Comparison of ENCODE assay signal across 16 cellular contexts in the genomic region with DNA sequence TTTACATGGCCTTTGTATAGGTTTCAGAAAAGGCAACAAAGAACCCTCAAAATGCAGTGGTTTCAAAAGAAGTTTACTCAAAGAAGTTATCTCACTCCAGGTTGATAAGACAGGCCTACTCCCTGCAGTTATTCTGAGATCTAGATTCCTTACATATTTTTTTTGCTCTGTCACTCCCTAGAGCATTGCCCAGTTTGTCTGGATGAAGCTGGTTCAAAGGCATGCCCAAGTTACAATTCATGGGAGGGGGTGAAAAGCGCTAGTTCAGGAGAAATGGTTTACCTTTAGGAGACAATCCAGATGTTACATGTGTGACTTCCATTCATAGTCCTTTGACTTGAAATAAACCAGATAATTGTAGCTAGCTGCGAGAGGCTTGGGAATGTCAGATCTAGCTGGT.
"Had no signal": no experiment of that assay in that cellular context is flagged by ENCODE, and none has a peak within 500 bp of the region (broad histone marks: within the 10 kb centered on the region; RNA-seq: fewer than 3 reads in every experiment).

No MANE protein-coding gene starts in this region.

- H3K27ac ChIP-seq: breast epithelium, transverse colon had no signal

- H3K9me3 ChIP-seq: breast epithelium, transverse colon had no signal

- H3K4me3 ChIP-seq: breast epithelium, transverse colon had no signal

- DNase-seq: activated CD4-positive, alpha-beta T cell treated with anti-CD3 and anti-CD28 coated beads, Interleukin-2, amount 50 U/mL, for 48 hours; activated CD8-positive, alpha-beta memory T cell treated with anti-CD3 and anti-CD28 coated beads, Interleukin-2, amount 10 ng/mL, durations not matched to agents 7 days and 5 days; activated effector memory CD4-positive, alpha-beta T cell treated with Interleukin-2 at 50 U/mL for 16 hours; activated T-cell treated with anti-CD3 and anti-CD28 coated beads, Interleukin-2, amount 50 U/mL, for 24 hours; amniotic stem cell; glutamatergic neuron; left ventricle myocardium superior; naive B cell; right cardiac atrium; stimulated activated CD4-positive, alpha-beta T cell treated with anti-CD3 and anti-CD28 coated beads, Interleukin-2, amount 100 ng/mL, for 24 hours; stimulated activated naive CD4-positive, alpha-beta T cell; substantia nigra; SW 1271; transverse colon had no signal

- H3K4me1 ChIP-seq: breast epithelium, transverse colon had no signal

- H3K27me3 ChIP-seq: breast epithelium, transverse colon had no signal

- ATAC-seq: activated CD4-positive, CD25-positive, alpha-beta regulatory T cell treated with anti-CD3 and anti-CD28 coated beads, Interleukin-2, amount 50 U/mL, for 24 hours; activated CD8-positive, alpha-beta memory T cell treated with anti-CD3 and anti-CD28 coated beads, Interleukin-2, amount 10 ng/mL, durations not matched to agents 7 days and 5 days; left ventricle myocardium superior; right cardiac atrium had no signal

- H3K36me3 ChIP-seq: breast epithelium, transverse colon had no signal
